Comparison of ENCODE assay signal across 16 cellular contexts in genomic region chr2:228469721-228470120, GRCh38.
DNase-seq lines count a peak whose midpoint lies in the region; ATAC-seq and TF ChIP-seq lines count a peak whose summit lies in the region.
"Had no signal": no experiment of that assay in that cellular context is flagged by ENCODE, and none has a peak within 500 bp of the region (broad histone marks: within the 10 kb centered on the region; RNA-seq: fewer than 3 reads in every experiment).

No MANE protein-coding gene starts in this region.

- H3K4me1 Mint-ChIP-seq in activated CD4-positive, alpha-beta memory T cell treated with anti-CD3 and anti-CD28 coated beads, Interleukin-2, amount 10 ng/mL, durations not matched to agents 7 days and 5 days, result no peaks in the 10 kb centered on the region
- H3K4me1 Mint-ChIP-seq: B cell had no signal

- no peaks in the 10 kb centered on the region for H3K36me3 Mint-ChIP-seq in activated CD4-positive, alpha-beta memory T cell treated with anti-CD3 and anti-CD28 coated beads, Interleukin-2, amount 10 ng/mL, durations not matched to agents 7 days and 5 days (ENCODE audit: low read depth)

- H3K27ac ChIP-seq in OCI-LY3 (ENCODE audit: low read length) (peak overlapping the region; percentile 79), aorta (ENCODE audit: low read depth in 1 of 2, low read length in 2 of 2) (no peak overlapping the region)

- peak; percentile 51 for DNase-seq in AG20443 (ENCODE audit: low spot score)
- peak; percentile 35 for DNase-seq in GM04504 (ENCODE audit: low read depth)
- peak; percentile 21 for DNase-seq in renal cortical epithelial cell (ENCODE audit: low read depth)
- no peak for DNase-seq in aorta
- DNase-seq in activated CD4-positive, alpha-beta memory T cell treated with anti-CD3 and anti-CD28 coated beads, Interleukin-2, amount 10 ng/mL, durations not matched to agents 7 days and 5 days, result no peak
- DNase-seq: 8988T; C1 segment of cervical spinal cord; Calu3; CD4-positive, alpha-beta T cell; DMS 273 treated with DMSO at 0.1 percent for 48 hours; IMR-90; KBM-7 had no signal

- H3K4me1 ChIP-seq in OCI-LY3 (ENCODE audit: low read length) (peaks cover 11% of the 10 kb centered on the region), aorta (ENCODE audit: control insufficient read depth in 1 of 2, insufficient read depth in 2 of 2, low read length in 2 of 2) (no peaks in the 10 kb centered on the region)

- H3K9ac ChIP-seq in OCI-LY3 (ENCODE audit: low read length), result no peak overlapping the region

- ATAC-seq in aorta (ENCODE audit: low FRiP score), result no peak
- no peak for ATAC-seq in GM18861 (IDR thresholded peaks at IDR 0.05; ENCODE audit: unreplicated experiment)
- ATAC-seq: GM12878 had no signal

- no peaks in the 10 kb centered on the region for H4K20me1 ChIP-seq in OCI-LY3 (ENCODE audit: insufficient read depth, low read length)

- no peak for TF ChIP-seq CTCF in OCI-LY3 (IDR thresholded peaks at IDR 0.05; ENCODE audit: low read depth, low read length)

- H3K4me3 Mint-ChIP-seq in activated CD4-positive, alpha-beta memory T cell treated with anti-CD3 and anti-CD28 coated beads, Interleukin-2, amount 10 ng/mL, durations not matched to agents 7 days and 5 days, result no peak overlapping the region
- H3K4me3 Mint-ChIP-seq: B cell; CD4-positive, alpha-beta T cell had no signal

- peaks cover 2% of the 10 kb centered on the region for H3K9me3 Mint-ChIP-seq in activated CD4-positive, alpha-beta memory T cell treated with anti-CD3 and anti-CD28 coated beads, Interleukin-2, amount 10 ng/mL, durations not matched to agents 7 days and 5 days

- no peak overlapping the region for H3K27ac Mint-ChIP-seq in activated CD4-positive, alpha-beta memory T cell treated with anti-CD3 and anti-CD28 coated beads, Interleukin-2, amount 10 ng/mL, durations not matched to agents 7 days and 5 days
- H3K27ac Mint-ChIP-seq: B cell; CD4-positive, alpha-beta T cell had no signal

- H3K4me2 ChIP-seq in OCI-LY3 (ENCODE audit: low read length), result no peak overlapping the region

- H3K4me3 ChIP-seq in OCI-LY3 (ENCODE audit: low read length) (no peak overlapping the region), aorta (ENCODE audit: low read length in 2 of 2) (no peak overlapping the region)
- H3K4me3 ChIP-seq: GM12878 had no signal

- no peaks in the 10 kb centered on the region for H3K79me2 ChIP-seq in OCI-LY3 (ENCODE audit: low read length)

- H2AFZ ChIP-seq in OCI-LY3 (ENCODE audit: low read depth, low read length), result no peak overlapping the region

- CTCF ChIA-PET in activated CD4-positive, alpha-beta memory T cell treated with anti-CD3 and anti-CD28 coated beads, Interleukin-2, amount 10 ng/mL, durations not matched to agents 7 days and 5 days (lab: Charles Lee), result no interaction called here

- H3K27me3 ChIP-seq in OCI-LY3 (ENCODE audit: low read depth, low read length) (no peaks in the 10 kb centered on the region), aorta (ENCODE audit: control insufficient read depth in 1 of 2, insufficient read depth in 2 of 2, low read length in 1 of 2) (no peaks in the 10 kb centered on the region)

- H3K9me3 ChIP-seq in OCI-LY3 (ENCODE audit: insufficient read depth, low read length) (no peaks in the 10 kb centered on the region), aorta (ENCODE audit: control insufficient read depth, low read length) (peaks cover 5% of the 10 kb centered on the region)

- POLR2A ChIA-PET in activated CD4-positive, alpha-beta memory T cell treated with anti-CD3 and anti-CD28 coated beads, Interleukin-2, amount 10 ng/mL, durations not matched to agents 7 days and 5 days (lab: Charles Lee), result no interaction called here

- intact Hi-C loops in aorta (cut with DNase I), result no loop called here

- H3K27me3 Mint-ChIP-seq in activated CD4-positive, alpha-beta memory T cell treated with anti-CD3 and anti-CD28 coated beads, Interleukin-2, amount 10 ng/mL, durations not matched to agents 7 days and 5 days, result no peaks in the 10 kb centered on the region
- H3K27me3 Mint-ChIP-seq: B cell; CD4-positive, alpha-beta T cell had no signal

- H3K36me3 ChIP-seq in OCI-LY3 (replicated peaks; ENCODE audit: low read depth, low read length), result no peaks in the 10 kb centered on the region
- no peaks in the 10 kb centered on the region for H3K36me3 ChIP-seq in aorta (ENCODE audit: control insufficient read depth in 1 of 2, insufficient read depth in 2 of 2, low read length in 1 of 2)

Comparison
In these comparisons a context has a peak if more than half of its experiments do, and no peak if none do; other contexts are left out.
1. DNase-seq: peak in AG20443 (single experiment), GM04504 (single experiment) and renal cortical epithelial cell (single experiment); none in aorta (0 of 2) and activated CD4-positive, alpha-beta memory T cell treated with anti-CD3 and anti-CD28 coated beads, Interleukin-2, amount 10 ng/mL, durations not matched to agents 7 days and 5 days (single experiment).